ENCODE assay signal across 8 cellular contexts in genomic region chr11:35404397-35404775, GRCh38. TPM values are rescaled to one million over a fixed set of nuclear protein-coding genes. Genes with fewer than 3 reads are reported as not detected.
A peak's percentile ranks its signal among the peaks of the same experiment; 100 is the strongest.
DNase-seq lines count a peak whose midpoint lies in the region; ATAC-seq and TF ChIP-seq lines count a peak whose summit lies in the region.

No MANE protein-coding gene starts in this region.

- H3K36me3 Mint-ChIP-seq in neural crest cell (ENCODE audit: low read depth), result no peaks in the 10 kb centered on the region

- DNase-seq in NCI-H1092 treated with DMSO at 0.1 percent for 48 hours (lab: John Stamatoyannopoulos, UW), result peak; percentile 1
- no peak for DNase-seq in NCI-H1092 (lab: John Stamatoyannopoulos, UW)
- DNase-seq in KBM-7, result peak; percentile 39
- DNase-seq in caudate nucleus (lab: John Stamatoyannopoulos, UW), result peak in 7 of 61 donors; percentile 2 to 31 (median 25)
- peak; percentile 48 for DNase-seq in neural crest cell (ENCODE audit: low read depth, low spot score)
- no peak for DNase-seq in activated gamma-delta T cell treated with Interleukin-2 at 50 U/mL for 16 hours

- in situ Hi-C loops in KBM-7 (cut with MboI; ENCODE audit: low pct_unique_long_range_greater_than_20kb, low sequenced_read_pairs), result no loop called here

- H3K27ac ChIP-seq in caudate nucleus (ENCODE audit: low read depth, low read length), result peak overlapping the region; percentile 62

- H3K4me1 Mint-ChIP-seq in neural crest cell, result no peaks in the 10 kb centered on the region

- H3K27ac Mint-ChIP-seq in neural crest cell (ENCODE audit: unreplicated experiment), result no peak overlapping the region

- no peaks in the 10 kb centered on the region for H3K9me3 Mint-ChIP-seq in neural crest cell

- no peak overlapping the region for H3K4me3 Mint-ChIP-seq in neural crest cell

- H3K27me3 Mint-ChIP-seq in neural crest cell (ENCODE audit: low read depth), result peaks cover 9% of the 10 kb centered on the region

- ATAC-seq in HG02798 (IDR thresholded peaks at IDR 0.05; ENCODE audit: poor library complexity, unreplicated experiment), result no peak
- ATAC-seq in GM18861 (IDR thresholded peaks at IDR 0.05; ENCODE audit: unreplicated experiment), result no peak

- TF ChIP-seq CTCF in neural crest cell (conservative IDR thresholded peaks at IDR 0.05), result peak; percentile 54

RNA-seq across cellular contexts. Expression of gene SLC1A2, which starts 15.0 kb away (rescaled TPM):
- total RNA-seq in neural crest cell, result 2.4 and 2.7 TPM in 2 replicates

Comparison
In these comparisons a context has a peak if more than half of its experiments do, and no peak if none do; other contexts are left out.
1. DNase-seq: peak in NCI-H1092 treated with DMSO at 0.1 percent for 48 hours (single experiment), KBM-7 (single experiment) and neural crest cell (single experiment); none in NCI-H1092 (single experiment) and activated gamma-delta T cell treated with Interleukin-2 at 50 U/mL for 16 hours (single experiment).